Comparison of ENCODE assay signal across 1 cellular context in the genomic region with DNA sequence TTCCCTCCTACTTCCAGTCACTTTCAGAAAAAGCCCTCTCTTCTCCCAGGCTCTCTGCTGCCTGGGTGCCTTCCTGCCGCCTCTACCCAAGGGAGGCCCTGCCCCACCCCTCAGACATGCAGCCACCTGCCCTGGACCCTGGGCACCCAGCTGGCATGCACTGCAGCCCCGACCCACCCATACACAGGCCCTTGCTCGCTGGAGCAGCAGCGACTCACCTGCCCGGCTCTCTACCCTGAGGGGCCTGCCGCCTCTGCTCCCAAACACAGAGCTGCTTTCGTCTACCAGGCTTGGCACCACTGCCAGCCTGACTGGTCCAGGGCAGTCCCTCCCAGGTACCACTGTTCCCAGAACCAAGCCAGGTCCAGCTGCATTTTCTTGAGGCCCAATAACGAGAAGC.
TF ChIP-seq lines count a peak whose summit lies in the region.

No MANE protein-coding gene starts in this region.

TF ChIP-seq in WTC11, 78 proteins besides CTCF, POLR2A, EP300 and RAD21 (continued from another document):
- TF ChIP-seq IRF2 (CRISPR knock-in tag; IDR thresholded peaks at IDR 0.05; ENCODE audit: borderline replicate concordance, low read depth) = no peak
- TF ChIP-seq, protein P1, sequence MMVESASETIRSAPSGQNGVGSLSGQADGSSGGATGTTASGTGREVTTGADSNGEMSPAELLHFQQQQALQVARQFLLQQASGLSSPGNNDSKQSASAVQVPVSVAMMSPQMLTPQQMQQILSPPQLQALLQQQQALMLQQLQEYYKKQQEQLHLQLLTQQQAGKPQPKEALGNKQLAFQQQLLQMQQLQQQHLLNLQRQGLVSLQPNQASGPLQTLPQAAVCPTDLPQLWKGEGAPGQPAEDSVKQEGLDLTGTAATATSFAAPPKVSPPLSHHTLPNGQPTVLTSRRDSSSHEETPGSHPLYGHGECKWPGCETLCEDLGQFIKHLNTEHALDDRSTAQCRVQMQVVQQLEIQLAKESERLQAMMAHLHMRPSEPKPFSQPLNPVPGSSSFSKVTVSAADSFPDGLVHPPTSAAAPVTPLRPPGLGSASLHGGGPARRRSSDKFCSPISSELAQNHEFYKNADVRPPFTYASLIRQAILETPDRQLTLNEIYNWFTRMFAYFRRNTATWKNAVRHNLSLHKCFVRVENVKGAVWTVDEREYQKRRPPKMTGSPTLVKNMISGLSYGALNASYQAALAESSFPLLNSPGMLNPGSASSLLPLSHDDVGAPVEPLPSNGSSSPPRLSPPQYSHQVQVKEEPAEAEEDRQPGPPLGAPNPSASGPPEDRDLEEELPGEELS (CRISPR knock-in tag; IDR thresholded peaks at IDR 0.05) = no peak
- TF ChIP-seq, protein P2, sequence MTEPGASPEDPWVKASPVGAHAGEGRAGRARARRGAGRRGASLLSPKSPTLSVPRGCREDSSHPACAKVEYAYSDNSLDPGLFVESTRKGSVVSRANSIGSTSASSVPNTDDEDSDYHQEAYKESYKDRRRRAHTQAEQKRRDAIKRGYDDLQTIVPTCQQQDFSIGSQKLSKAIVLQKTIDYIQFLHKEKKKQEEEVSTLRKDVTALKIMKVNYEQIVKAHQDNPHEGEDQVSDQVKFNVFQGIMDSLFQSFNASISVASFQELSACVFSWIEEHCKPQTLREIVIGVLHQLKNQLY (CRISPR knock-in tag; IDR thresholded peaks at IDR 0.05) = no peak
TF ChIP-seq in WTC11: peak in this region for 0.
